Comparison of ENCODE assay signal across 8 cellular contexts in the genomic region with DNA sequence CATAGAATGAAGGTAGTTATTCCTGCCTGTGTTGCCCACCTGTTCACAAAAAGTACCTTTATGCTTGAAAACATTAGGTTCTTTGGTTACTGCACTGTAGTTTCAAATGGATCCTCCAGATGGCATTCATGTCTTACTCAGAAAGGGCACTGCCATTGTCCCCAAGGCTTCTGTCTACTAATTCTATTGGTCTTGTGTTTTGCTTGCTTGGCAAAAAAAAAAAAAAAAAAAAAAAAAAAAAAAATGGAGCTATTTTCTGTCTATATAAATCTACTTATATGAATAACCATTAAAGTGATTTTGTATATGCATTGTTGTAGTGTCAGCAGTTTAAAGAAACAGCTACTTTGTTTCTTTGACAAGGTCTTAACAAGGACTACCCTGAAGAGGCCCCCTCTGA. TPM values are rescaled to one million over a fixed set of nuclear protein-coding genes. Genes with fewer than 3 reads are reported as not detected.
DNase-seq lines count a peak whose midpoint lies in the region; ATAC-seq and TF ChIP-seq lines count a peak whose summit lies in the region.

No MANE protein-coding gene starts in this region.

- H3K36me3 Mint-ChIP-seq in T-cell = peaks cover 28% of the 10 kb centered on the region

- peak; percentile 65 for ATAC-seq in GM21786 (IDR thresholded peaks at IDR 0.05; ENCODE audit: unreplicated experiment)
- ATAC-seq in T-cell (replicated peaks in 1 of 4) = peak; percentile 61 to 86 (median 73)
- no peak for ATAC-seq in HG03571 (IDR thresholded peaks at IDR 0.05; ENCODE audit: unreplicated experiment)

- H3K27me3 ChIP-seq in DOHH2 (ENCODE audit: control insufficient read depth, low read length) = peaks cover under 1% of the 10 kb centered on the region; the same call in 1 of the 2 replicates
- H3K27me3 ChIP-seq in tibial nerve = no peaks in the 10 kb centered on the region

- H3K9me3 Mint-ChIP-seq in T-cell = no peaks in the 10 kb centered on the region

- no peaks in the 10 kb centered on the region for H3K9me2 ChIP-seq in DOHH2 (replicated peaks; ENCODE audit: control insufficient read depth, low read length)

- no peaks in the 10 kb centered on the region for H3K79me2 ChIP-seq in DOHH2 (ENCODE audit: control insufficient read depth, low read length)

- H3K36me3 ChIP-seq in DOHH2 (ENCODE audit: control insufficient read depth, low read length) (no peaks in the 10 kb centered on the region), tibial nerve (peaks cover 3 to 28% (median 3%) of the 10 kb centered on the region in 3 donors)

- TF ChIP-seq EP300 in tibial nerve (IDR thresholded peaks at IDR 0.05) = no peak

- peaks cover 29 to 36% (median 36%) of the 10 kb centered on the region in 3 donors for H3K4me1 Mint-ChIP-seq in T-cell

- no peaks in the 10 kb centered on the region for H4K20me1 ChIP-seq in DOHH2 (ENCODE audit: control insufficient read depth, insufficient read depth, low read depth, low read length)

- H3K4me1 ChIP-seq in DOHH2 (ENCODE audit: control insufficient read depth, low read length) (no peaks in the 10 kb centered on the region), tibial nerve (peaks cover 0 to 26% (median 16%) of the 10 kb centered on the region in 4 donors)

- H3K4me3 Mint-ChIP-seq in T-cell = no peak overlapping the region

- no peak overlapping the region for H3K4me2 ChIP-seq in DOHH2 (ENCODE audit: low read length)

- TF ChIP-seq POLR2A in tibial nerve (IDR thresholded peaks at IDR 0.05) = no peak

- H3K27ac ChIP-seq in DOHH2 (ENCODE audit: low read depth, low read length) (no peak overlapping the region), tibial nerve (no peak overlapping the region)

- DNase-seq in NCI-H146 (lab: John Stamatoyannopoulos, UW) = peak; percentile 65
- DNase-seq in T-cell = peak in 2 of 34 experiments; percentile 22 to 23
- DNase-seq in germinal center (ENCODE audit: low spot score) = peak; percentile 63
- DNase-seq in tibial nerve (ENCODE audit: low spot score in 2 of 2) = no peak
- no peak for DNase-seq in islet precursor cell

- POLR2A ChIA-PET in T-cell (lab: Charles Lee) = interaction anchor here (0.6 to 0.8 kb wide), 8 partner anchors 10 to 135 kb away, joined by 3 to 9 read pairs (median 6); partner anchors contain the start of gene PAQR8 (in 1 of the 2)

- H3K27me3 Mint-ChIP-seq in T-cell = no peaks in the 10 kb centered on the region

- no peaks in the 10 kb centered on the region for H3F3A ChIP-seq in DOHH2 (ENCODE audit: control insufficient read depth, insufficient read depth)

- TF ChIP-seq CTCF in DOHH2 (IDR thresholded peaks at IDR 0.05; ENCODE audit: low read depth, low read length, poor library complexity, severe bottlenecking) = peak; percentile 45
- peak; percentile 27 to 38 (median 36) for TF ChIP-seq CTCF in tibial nerve (IDR thresholded peaks at IDR 0.05)

- no peak overlapping the region for H3K4me3 ChIP-seq in DOHH2 (ENCODE audit: low read length)
- H3K4me3 ChIP-seq in tibial nerve = no peak overlapping the region

- CTCF ChIA-PET in T-cell (lab: Charles Lee) = interaction anchor here (0.5 to 1.6 kb wide), 62 partner anchors 8 to 661 kb away, joined by 3 to 16 read pairs (median 5); partner anchors contain the start of genes PAQR8 (in 2 of the 2), EFHC1 (in 1 of the 2) and MCM3 (in 1 of the 2)

- H3K9me3 ChIP-seq in DOHH2 (ENCODE audit: control insufficient read depth, insufficient read depth, low read length) (no peaks in the 10 kb centered on the region), tibial nerve (no peaks in the 10 kb centered on the region)

- H3K27ac Mint-ChIP-seq in T-cell = peak overlapping the region; percentile 46 to 66

RNA-seq across cellular contexts. Expression of gene EFHC1, which starts 12.7 kb away (rescaled TPM):
- total RNA-seq in T-cell (1 to 10 TPM; 4.5 to 8.6 (median 6.2) TPM), tibial nerve (10 to 100 TPM; 30.6 to 45.6 (median 37.7) TPM)

RNA-seq across cellular contexts. Expression of gene PAQR8, which starts 45.5 kb away (rescaled TPM):
- total RNA-seq in T-cell (10 to 100 TPM; 12.0 to 35.2 (median 30.2) TPM), tibial nerve (10 to 100 TPM; 12.6 to 33.2 (median 22.3) TPM)

Comparison
In these comparisons a context has a peak if more than half of its experiments do, and no peak if none do; other contexts are left out.
1. DNase-seq: peak in NCI-H146 (single experiment) and germinal center (single experiment); none in tibial nerve (0 of 2) and islet precursor cell (single experiment).